In the genomic region with DNA sequence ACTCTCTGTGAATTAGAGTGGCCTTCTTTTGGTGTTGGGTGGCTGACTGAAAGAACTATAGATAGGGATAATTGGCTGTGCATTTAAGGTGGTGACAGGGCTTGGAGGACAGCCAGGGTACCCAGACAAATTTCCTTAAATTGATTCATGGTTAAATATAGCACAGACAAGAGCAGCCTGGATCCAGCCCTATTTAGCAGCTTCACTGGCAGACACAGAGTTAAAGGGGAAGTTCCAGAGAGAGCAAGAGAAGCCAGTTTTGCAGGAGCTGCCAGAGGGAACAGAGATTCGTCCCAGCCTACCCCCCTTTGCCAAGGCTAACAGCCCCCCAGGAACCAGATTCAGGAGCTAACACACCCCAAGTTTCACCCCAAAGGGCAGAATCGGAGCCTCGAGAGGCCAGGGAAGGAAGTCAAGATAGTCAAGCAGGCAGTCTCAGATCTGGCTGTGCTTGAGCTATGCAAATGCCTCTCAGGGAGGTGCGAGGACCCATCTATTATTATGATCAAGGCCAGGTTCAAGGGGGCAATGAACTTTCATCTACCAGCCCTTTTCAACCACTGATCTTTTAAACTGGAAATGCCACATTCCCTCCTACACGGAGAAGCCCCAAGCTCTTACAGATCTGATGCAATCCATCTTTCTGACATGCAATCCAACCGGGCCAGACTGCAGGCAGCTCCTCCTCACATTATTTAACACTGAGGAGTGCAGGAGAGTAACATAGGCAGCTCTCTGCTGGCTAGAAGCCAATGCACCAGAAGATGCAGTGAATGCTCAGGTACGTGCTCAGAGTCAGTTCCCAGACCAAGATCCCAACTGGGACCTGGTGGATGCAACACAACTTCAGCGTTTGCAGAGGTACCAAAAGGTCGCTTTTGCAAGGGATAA, we compare ENCODE assay signal across 8 cellular contexts. TPM values are rescaled to one million over a fixed set of nuclear protein-coding genes. Genes with fewer than 3 reads are reported as not detected.
DNase-seq lines count a peak whose midpoint lies in the region; ATAC-seq and TF ChIP-seq lines count a peak whose summit lies in the region.

No MANE protein-coding gene starts in this region.

- no peak overlapping the region for H3K27ac Mint-ChIP-seq in activated naive CD8-positive, alpha-beta T cell treated with anti-CD3 and anti-CD28 coated beads, Interleukin-2, amount 50 U/mL, for 24 hours
- H3K27ac Mint-ChIP-seq in CD4-positive, alpha-beta memory T cell: no peak overlapping the region

- H3K36me3 Mint-ChIP-seq in activated naive CD8-positive, alpha-beta T cell treated with anti-CD3 and anti-CD28 coated beads, Interleukin-2, amount 50 U/mL, for 24 hours (ENCODE audit: low read depth): no peaks in the 10 kb centered on the region
- no peaks in the 10 kb centered on the region for H3K36me3 Mint-ChIP-seq in CD4-positive, alpha-beta memory T cell

- H3K9me3 ChIP-seq in CD4-positive, alpha-beta memory T cell (ENCODE audit: control insufficient read depth in 1 of 2, low read length in 2 of 2): no peaks in the 10 kb centered on the region

- intact Hi-C loops in CD4-positive, alpha-beta memory T cell (cut with micrococcal nuclease): no loop called here

- no peak overlapping the region for H3K4me3 ChIP-seq in CD4-positive, alpha-beta memory T cell (ENCODE audit: low read length in 2 of 2)

- CTCF ChIA-PET in CD4-positive, alpha-beta memory T cell (lab: Charles Lee; ENCODE audit: partially characterized antibody): no interaction called here

- H3K36me3 ChIP-seq in CD4-positive, alpha-beta memory T cell (ENCODE audit: insufficient read depth, low read length): no peaks in the 10 kb centered on the region

- H3K4me1 ChIP-seq in CD4-positive, alpha-beta memory T cell (ENCODE audit: insufficient read depth, low read length): peaks cover 9% of the 10 kb centered on the region

- ATAC-seq in activated naive CD8-positive, alpha-beta T cell treated with anti-CD3 and anti-CD28 coated beads, Interleukin-2, amount 50 U/mL, for 24 hours: peak; percentile 52
- ATAC-seq in GM21528 (IDR thresholded peaks at IDR 0.05; ENCODE audit: low FRiP score, unreplicated experiment) (no peak), HG03196 (IDR thresholded peaks at IDR 0.05; ENCODE audit: unreplicated experiment) (no peak)

- POLR2A ChIA-PET in CD4-positive, alpha-beta memory T cell (lab: Charles Lee; ENCODE audit: partially characterized antibody): no interaction called here

- peak; percentile 65 for DNase-seq in AG09319 (ENCODE audit: extremely low read depth, low read depth)
- peak; percentile 39 for DNase-seq in HT-29 (ENCODE audit: low spot score)
- no peak for DNase-seq in activated naive CD8-positive, alpha-beta T cell treated with anti-CD3 and anti-CD28 coated beads, Interleukin-2, amount 50 U/mL, for 24 hours
- peak; percentile 91 for DNase-seq in islet precursor cell
- DNase-seq in CD4-positive, alpha-beta memory T cell: no peak
- no peak for DNase-seq in NCI-H774 (lab: John Stamatoyannopoulos, UW)

- H3K27me3 Mint-ChIP-seq in activated naive CD8-positive, alpha-beta T cell treated with anti-CD3 and anti-CD28 coated beads, Interleukin-2, amount 50 U/mL, for 24 hours: peaks cover 12% of the 10 kb centered on the region
- peaks cover 20 to 32% of the 10 kb centered on the region in 2 donors for H3K27me3 Mint-ChIP-seq in CD4-positive, alpha-beta memory T cell

- H3K4me3 Mint-ChIP-seq in activated naive CD8-positive, alpha-beta T cell treated with anti-CD3 and anti-CD28 coated beads, Interleukin-2, amount 50 U/mL, for 24 hours: no peak overlapping the region
- H3K4me3 Mint-ChIP-seq in CD4-positive, alpha-beta memory T cell: no peak overlapping the region

- no peaks in the 10 kb centered on the region for H3K4me1 Mint-ChIP-seq in activated naive CD8-positive, alpha-beta T cell treated with anti-CD3 and anti-CD28 coated beads, Interleukin-2, amount 50 U/mL, for 24 hours
- H3K4me1 Mint-ChIP-seq in CD4-positive, alpha-beta memory T cell: no peaks in the 10 kb centered on the region

- peaks cover 5% of the 10 kb centered on the region for H3K9me3 Mint-ChIP-seq in activated naive CD8-positive, alpha-beta T cell treated with anti-CD3 and anti-CD28 coated beads, Interleukin-2, amount 50 U/mL, for 24 hours
- peaks cover 0 to 8% (median 3%) of the 10 kb centered on the region in 8 donors for H3K9me3 Mint-ChIP-seq in CD4-positive, alpha-beta memory T cell

- no peak for TF ChIP-seq CTCF in AG09319 (IDR thresholded peaks at IDR 0.05; ENCODE audit: low read depth, low read length)

- H3K27me3 ChIP-seq in CD4-positive, alpha-beta memory T cell (ENCODE audit: insufficient read depth, low read length): peaks cover 13% of the 10 kb centered on the region

- H3K27ac ChIP-seq in CD4-positive, alpha-beta memory T cell (ENCODE audit: low read depth, low read length): no peak overlapping the region

RNA-seq across cellular contexts. Expression of a gene that starts 58.2 kb away (rescaled TPM):
- 14.0 and 14.7 TPM in 2 replicates for total RNA-seq in HT-29 (2014; rRNA removed; shearing (Covaris generic))
- not detected for total RNA-seq in CD4-positive, alpha-beta memory T cell
- not detected for polyA plus RNA-seq in CD4-positive, alpha-beta memory T cell

Comparison
In these comparisons a context has a peak if more than half of its experiments do, and no peak if none do; other contexts are left out.
1. DNase-seq: peak in AG09319 (single experiment), HT-29 (single experiment) and islet precursor cell (single experiment); none in activated naive CD8-positive, alpha-beta T cell treated with anti-CD3 and anti-CD28 coated beads, Interleukin-2, amount 50 U/mL, for 24 hours (single experiment), CD4-positive, alpha-beta memory T cell (0 of 5) and NCI-H774 (single experiment).
2. RNA of a gene that starts 58.2 kb away (total RNA-seq): 14.0 to 14.7 TPM in HT-29; not detected in CD4-positive, alpha-beta memory T cell; every median in the first group is over 10 times any median in the second.